1 cellular context compared by ENCODE assay signal in genomic region chr5:76809141-76809540, GRCh38.
TF ChIP-seq lines count a peak whose summit lies in the region.

No MANE protein-coding gene starts in this region.

TF ChIP-seq in IMR-90, 13 proteins besides CTCF, POLR2A, EP300 and RAD21:
- TF ChIP-seq MAZ (IDR thresholded peaks at IDR 0.05; ENCODE audit: borderline replicate concordance, low read depth, low read length) (no peak), CHD1 (IDR thresholded peaks at IDR 0.05; ENCODE audit: low read depth, low read length) (no peak), RCOR1 (IDR thresholded peaks at IDR 0.05; ENCODE audit: insufficient replicate concordance, low read length) (no peak), ELK1 (IDR thresholded peaks at IDR 0.05; ENCODE audit: borderline replicate concordance, low read depth, low read length) (no peak), RFX5 (IDR thresholded peaks at IDR 0.05; ENCODE audit: low read depth, low read length) (no peak), USF2 (IDR thresholded peaks at IDR 0.05; ENCODE audit: low read depth, low read length) (no peak), NFE2L2 (IDR thresholded peaks at IDR 0.05; ENCODE audit: low read depth, low read length) (no peak), CEBPB (IDR thresholded peaks at IDR 0.05; ENCODE audit: low read depth, low read length) (no peak), BHLHE40 (IDR thresholded peaks at IDR 0.05; ENCODE audit: low read depth, low read length) (no peak), FOS (IDR thresholded peaks at IDR 0.05; ENCODE audit: low read depth, low read length) (no peak), MXI1 (IDR thresholded peaks at IDR 0.05; ENCODE audit: borderline replicate concordance, low read depth, low read length) (no peak), SMC3 (IDR thresholded peaks at IDR 0.05; ENCODE audit: low read depth, low read length) (no peak), MAFK (IDR thresholded peaks at IDR 0.05; ENCODE audit: low read depth, low read length) (no peak)
